In the genomic region with DNA sequence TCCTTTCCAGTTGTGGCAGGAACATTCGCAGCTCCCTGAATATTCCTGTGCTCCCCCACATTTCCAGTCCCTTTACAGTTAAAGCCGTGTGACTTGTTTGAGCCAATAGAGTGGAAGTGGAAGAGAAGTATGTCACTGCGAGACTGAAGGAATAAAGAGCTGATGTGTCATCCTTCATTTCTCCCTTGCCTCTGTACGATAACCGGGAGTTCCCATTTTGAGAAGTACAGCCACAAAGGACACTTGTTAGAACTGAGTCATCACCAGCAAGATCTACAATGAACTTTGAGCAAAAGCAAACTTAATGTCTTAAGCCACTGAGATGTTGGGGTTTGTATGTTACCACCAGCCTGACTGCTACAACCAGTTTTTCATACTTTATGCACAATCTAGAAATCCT, we compare ENCODE assay signal across 1 cellular context.
TF ChIP-seq lines count a peak whose summit lies in the region.

No MANE protein-coding gene starts in this region.

TF ChIP-seq in K562, 482 proteins besides CTCF, POLR2A, EP300 and RAD21 (continued from another document):
- TF ChIP-seq ZNF408 (CRISPR knock-in tag; IDR thresholded peaks at IDR 0.05; ENCODE audit: low read depth) = no peak
- TF ChIP-seq TEAD4 (IDR thresholded peaks at IDR 0.05; ENCODE audit: low read length) = peak; percentile 40; the same call in 1 of the 2 replicates
- TF ChIP-seq TEAD4 (CRISPR knock-in tag; IDR thresholded peaks at IDR 0.05; ENCODE audit: borderline replicate concordance) = no peak
- peak; percentile 14; the same call in 1 of the 2 replicates for TF ChIP-seq ZNF316 (IDR thresholded peaks at IDR 0.05)
- TF ChIP-seq CBX3 (IDR thresholded peaks at IDR 0.05; ENCODE audit: borderline replicate concordance in 1 of 2, low read length in 2 of 2) = no peak
- peak; percentile 30; the same call in 1 of the 2 replicates for TF ChIP-seq C11orf30 (IDR thresholded peaks at IDR 0.05; ENCODE audit: low read depth)
- no peak for TF ChIP-seq TCFL5 (CRISPR knock-in tag; conservative IDR thresholded peaks at IDR 0.05)
- TF ChIP-seq NELFE (IDR thresholded peaks at IDR 0.05; ENCODE audit: insufficient read depth, insufficient read length) = no peak
- TF ChIP-seq, protein P1, sequence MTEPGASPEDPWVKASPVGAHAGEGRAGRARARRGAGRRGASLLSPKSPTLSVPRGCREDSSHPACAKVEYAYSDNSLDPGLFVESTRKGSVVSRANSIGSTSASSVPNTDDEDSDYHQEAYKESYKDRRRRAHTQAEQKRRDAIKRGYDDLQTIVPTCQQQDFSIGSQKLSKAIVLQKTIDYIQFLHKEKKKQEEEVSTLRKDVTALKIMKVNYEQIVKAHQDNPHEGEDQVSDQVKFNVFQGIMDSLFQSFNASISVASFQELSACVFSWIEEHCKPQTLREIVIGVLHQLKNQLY (CRISPR knock-in tag; conservative IDR thresholded peaks at IDR 0.05) = no peak
- no peak for TF ChIP-seq U2AF1 (optimal IDR thresholded peaks at IDR 0.05; ENCODE audit: low read depth, low read length)
- no peak for TF ChIP-seq DDX20 (tag; IDR thresholded peaks at IDR 0.05; ENCODE audit: low read depth)
- TF ChIP-seq, protein P2, sequence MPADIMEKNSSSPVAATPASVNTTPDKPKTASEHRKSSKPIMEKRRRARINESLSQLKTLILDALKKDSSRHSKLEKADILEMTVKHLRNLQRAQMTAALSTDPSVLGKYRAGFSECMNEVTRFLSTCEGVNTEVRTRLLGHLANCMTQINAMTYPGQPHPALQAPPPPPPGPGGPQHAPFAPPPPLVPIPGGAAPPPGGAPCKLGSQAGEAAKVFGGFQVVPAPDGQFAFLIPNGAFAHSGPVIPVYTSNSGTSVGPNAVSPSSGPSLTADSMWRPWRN (IDR thresholded peaks at IDR 0.05; ENCODE audit: low read depth) = no peak
- peak in 1 of 3 experiments; percentile 45 for TF ChIP-seq YY1 (IDR thresholded peaks at IDR 0.05; ENCODE audit: borderline replicate concordance in 1 of 3, control insufficient read depth in 1 of 3, extremely low read depth in 1 of 3, insufficient read depth in 3 of 3, insufficient read length in 1 of 3, insufficient replicate concordance in 2 of 3, low read depth in 1 of 3, low read length in 2 of 3)
- TF ChIP-seq SRSF1 (IDR thresholded peaks at IDR 0.05; ENCODE audit: low read depth, low read length) = no peak
- no peak for TF ChIP-seq ZNF324 (CRISPR knock-in tag; IDR thresholded peaks at IDR 0.05)
- TF ChIP-seq, protein P3, sequence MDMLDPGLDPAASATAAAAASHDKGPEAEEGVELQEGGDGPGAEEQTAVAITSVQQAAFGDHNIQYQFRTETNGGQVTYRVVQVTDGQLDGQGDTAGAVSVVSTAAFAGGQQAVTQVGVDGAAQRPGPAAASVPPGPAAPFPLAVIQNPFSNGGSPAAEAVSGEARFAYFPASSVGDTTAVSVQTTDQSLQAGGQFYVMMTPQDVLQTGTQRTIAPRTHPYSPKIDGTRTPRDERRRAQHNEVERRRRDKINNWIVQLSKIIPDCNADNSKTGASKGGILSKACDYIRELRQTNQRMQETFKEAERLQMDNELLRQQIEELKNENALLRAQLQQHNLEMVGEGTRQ (CRISPR knock-in tag; IDR thresholded peaks at IDR 0.05) = peak; percentile 58
- no peak for TF ChIP-seq FOXJ3 (CRISPR knock-in tag; IDR thresholded peaks at IDR 0.05)
- TF ChIP-seq TAF1 (IDR thresholded peaks at IDR 0.05; ENCODE audit: control insufficient read depth, extremely low read depth, insufficient read depth, low read length, severe bottlenecking) = no peak
- no peak for TF ChIP-seq MEF2A (IDR thresholded peaks at IDR 0.05; ENCODE audit: control insufficient read depth, low read depth, low read length)
